ENCODE assay signal across 15 cellular contexts in the genomic region with DNA sequence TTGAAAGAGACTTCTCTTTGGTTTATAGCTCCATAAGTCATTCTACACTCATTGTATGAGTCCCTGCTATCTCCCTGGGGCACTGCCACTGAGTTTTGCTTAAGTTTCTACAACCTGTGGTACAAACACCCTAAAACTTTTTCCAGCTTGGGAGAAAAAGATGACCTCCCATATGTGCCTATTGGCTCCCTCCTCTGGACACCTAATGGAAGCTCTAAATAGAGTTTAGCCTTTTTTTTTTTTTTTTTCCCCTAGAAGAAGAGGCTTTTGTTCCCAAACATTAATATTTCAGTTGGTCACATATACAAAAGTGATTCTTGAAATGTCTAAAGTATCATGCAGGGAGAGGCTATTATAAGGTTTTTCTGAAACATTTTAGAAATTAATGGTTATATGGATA.
A peak's percentile ranks its signal among the peaks of the same experiment; 100 is the strongest.
DNase-seq lines count a peak whose midpoint lies in the region; ATAC-seq, FAIRE-seq and TF ChIP-seq lines count a peak whose summit lies in the region.
"Had no signal": no experiment of that assay in that cellular context is flagged by ENCODE, and none has a peak within 500 bp of the region (broad histone marks: within the 10 kb centered on the region; RNA-seq: fewer than 3 reads in every experiment).

No MANE protein-coding gene starts in this region.

- H4K8ac ChIP-seq in mesendoderm (ENCODE audit: low read depth, low read length): no peak overlapping the region

- no peak overlapping the region for H2AK5ac ChIP-seq in mesendoderm (ENCODE audit: low read length)

- no peak overlapping the region for H3K4me3 ChIP-seq in LNCaP clone FGC (ENCODE audit: low read depth, low read length)
- H3K4me3 ChIP-seq in WERI-Rb-1 (ENCODE audit: low read depth, low read length): no peak overlapping the region
- H3K4me3 ChIP-seq in mesendoderm (ENCODE audit: low read length): no peak overlapping the region
- no peak overlapping the region for H3K4me3 ChIP-seq in psoas muscle

- no peaks in the 10 kb centered on the region for H3K9me3 ChIP-seq in WERI-Rb-1 (ENCODE audit: severe bottlenecking)
- no peaks in the 10 kb centered on the region for H3K9me3 ChIP-seq in psoas muscle

- no peak overlapping the region for H3K18ac ChIP-seq in mesendoderm (ENCODE audit: low read length)

- FAIRE-seq in RCC 7860 (lab: Jason Lieb, UNC): no peak
- FAIRE-seq: GM12891 had no signal

- no peak overlapping the region for H4K5ac ChIP-seq in mesendoderm (ENCODE audit: low read length)

- H3K27me3 ChIP-seq in WERI-Rb-1 (ENCODE audit: insufficient read depth, low read depth, severe bottlenecking) (no peaks in the 10 kb centered on the region), mesendoderm (ENCODE audit: insufficient read depth, low read length, poor library complexity) (no peaks in the 10 kb centered on the region), psoas muscle (ENCODE audit: insufficient read depth in 3 of 3, low read length in 2 of 3) (no peaks in the 10 kb centered on the region)

- no peak overlapping the region for H2BK15ac ChIP-seq in mesendoderm (replicated peaks; ENCODE audit: low read depth)

- H3K36me3 ChIP-seq in WERI-Rb-1: no peaks in the 10 kb centered on the region
- no peaks in the 10 kb centered on the region for H3K36me3 ChIP-seq in mesendoderm (ENCODE audit: control insufficient read depth, insufficient read depth, low read length)
- no peaks in the 10 kb centered on the region for H3K36me3 ChIP-seq in psoas muscle (ENCODE audit: insufficient read depth in 1 of 2, low read depth in 1 of 2)

- peak; percentile 17; the same call in 1 of the 2 replicates for TF ChIP-seq CTCF in LNCaP clone FGC (IDR thresholded peaks at IDR 0.05; ENCODE audit: control insufficient read depth, extremely low read depth, insufficient read depth)
- TF ChIP-seq CTCF in WERI-Rb-1 (IDR thresholded peaks at IDR 0.05; ENCODE audit: low read depth, low read length): 0 out of 2 replicates have a peak, but pooled peaks have one; percentile 27
- no peak for TF ChIP-seq CTCF in psoas muscle (IDR thresholded peaks at IDR 0.05)

- no peak overlapping the region for H3K4ac ChIP-seq in mesendoderm (ENCODE audit: low read depth, low read length)

- ATAC-seq in psoas muscle: no peak

- H3K4me1 ChIP-seq in mesendoderm (ENCODE audit: control insufficient read depth, low read depth, low read length): no peaks in the 10 kb centered on the region
- H3K4me1 ChIP-seq in psoas muscle: no peaks in the 10 kb centered on the region

- H3K4me2 ChIP-seq in mesendoderm (ENCODE audit: low read length): no peak overlapping the region

- no peaks in the 10 kb centered on the region for H3K79me2 ChIP-seq in mesendoderm (ENCODE audit: control insufficient read depth, insufficient read depth, low read length)

- intact Hi-C loops in psoas muscle (cut with DNase I): no loop called here

- DNase-seq in ELF-1 (ENCODE audit: low read depth, low spot score): peak; percentile 10
- DNase-seq in LNCaP clone FGC (ENCODE audit: low read depth): no peak
- no peak for DNase-seq in WERI-Rb-1
- DNase-seq in mesendoderm: peak; percentile 36
- no peak for DNase-seq in psoas muscle
- DNase-seq in SIG-M5 treated with dmso at 0.1 percent for 504 hours (lab: John Stamatoyannopoulos, UW; ENCODE audit: unreplicated experiment): no peak
- DNase-seq in RCC 7860 (ENCODE audit: low spot score): no peak
- no peak for DNase-seq in NCI-H2081 treated with DMSO at 0.1 percent for 48 hours (lab: John Stamatoyannopoulos, UW)
- DNase-seq: activated CD4-positive, alpha-beta T cell treated with anti-CD3 and anti-CD28 coated beads, Interleukin-2, amount 10 ng/mL, durations not matched to agents 24 days and 14 days; Calu3; HFFc6; NCI-H2227 treated with DMSO at 0.1 percent for 48 hours; stimulated activated CD4-positive, alpha-beta T cell treated with anti-CD3 and anti-CD28 coated beads, Interleukin-1b, Interleukin-23, amount 100 ng/mL, for 48 hours; stimulated activated naive CD4-positive, alpha-beta T cell had no signal

- no peak overlapping the region for H2BK5ac ChIP-seq in mesendoderm (ENCODE audit: low read length)

- no peaks in the 10 kb centered on the region for H3K79me1 ChIP-seq in mesendoderm (ENCODE audit: low read length)

- no peak overlapping the region for H3K9ac ChIP-seq in mesendoderm (ENCODE audit: low read length)

- H3K23ac ChIP-seq in mesendoderm (ENCODE audit: low read length): no peak overlapping the region

- H3K27ac ChIP-seq in WERI-Rb-1: no peak overlapping the region
- no peak overlapping the region for H3K27ac ChIP-seq in mesendoderm (ENCODE audit: low read depth, low read length)
- H3K27ac ChIP-seq in psoas muscle: no peak overlapping the region

- no peak overlapping the region for H3K56ac ChIP-seq in mesendoderm (ENCODE audit: low read length)

- no peak overlapping the region for H2BK120ac ChIP-seq in mesendoderm (ENCODE audit: low read depth, low read length)

Comparison
In these comparisons a context has a peak if more than half of its experiments do, and no peak if none do; other contexts are left out.
1. DNase-seq: peak in ELF-1 (single experiment) and mesendoderm (single experiment); none in LNCaP clone FGC (single experiment), WERI-Rb-1 (single experiment), psoas muscle (0 of 2), SIG-M5 treated with dmso at 0.1 percent for 504 hours (single experiment), RCC 7860 (single experiment) and NCI-H2081 treated with DMSO at 0.1 percent for 48 hours (single experiment).